Comparison of ENCODE assay signal across 34 cellular contexts in the genomic region with DNA sequence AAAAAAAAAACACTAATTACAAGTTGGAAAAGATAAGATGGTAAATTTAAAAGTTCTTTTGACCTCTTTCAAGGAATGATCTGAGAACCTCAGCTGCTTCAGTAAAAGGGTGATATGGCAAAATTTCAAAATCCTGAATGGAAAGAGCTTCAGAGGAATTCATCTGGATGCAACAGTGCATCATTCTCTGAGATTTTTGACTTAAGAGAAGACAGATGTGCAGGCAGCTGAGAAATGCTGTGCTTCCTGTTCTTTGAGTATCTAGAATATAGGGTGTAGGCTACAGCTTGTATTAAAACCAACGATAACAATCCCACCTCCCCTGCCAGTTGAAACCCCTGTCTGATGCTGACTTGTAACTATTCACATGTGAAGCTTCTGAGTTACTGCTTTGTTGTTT. TPM values are rescaled to one million over a fixed set of nuclear protein-coding genes. Genes with fewer than 3 reads are reported as not detected.
"Had no signal": no experiment of that assay in that cellular context is flagged by ENCODE, and none has a peak within 500 bp of the region (broad histone marks: within the 10 kb centered on the region; RNA-seq: fewer than 3 reads in every experiment).

No MANE protein-coding gene starts in this region.

- H3K4me3 ChIP-seq: adrenal gland, body of pancreas, breast epithelium had no signal

- H3K27me3 ChIP-seq: body of pancreas had no signal

- H3K27ac Mint-ChIP-seq: activated B cell treated with CpG ODN at 0.5 μM for 24 hours; activated CD4-positive, alpha-beta memory T cell treated with anti-CD3 and anti-CD28 coated beads, Interleukin-2, amount 10 ng/mL, durations not matched to agents 7 days and 5 days; activated CD4-positive, alpha-beta T cell treated with anti-CD3 and anti-CD28 coated beads, Interleukin-2, amount 10 ng/mL, durations not matched to agents 24 days and 14 days; activated CD8-positive, alpha-beta memory T cell treated with anti-CD3 and anti-CD28 coated beads, Interleukin-2, amount 10 ng/mL, durations not matched to agents 7 days and 5 days; activated CD8-positive, alpha-beta T cell treated with anti-CD3 and anti-CD28 coated beads, Interleukin-2, amount 10 ng/mL, durations not matched to agents 7 days and 5 days; activated naive CD4-positive, alpha-beta T cell treated with anti-CD3 and anti-CD28 coated beads, Interleukin-2, amount 10 ng/mL, durations not matched to agents 7 days and 5 days; activated naive CD4-positive, alpha-beta T cell treated with anti-CD3 and anti-CD28 coated beads, Interleukin-2, amount 50 U/mL, for 24 hours; activated naive CD8-positive, alpha-beta T cell; activated naive CD8-positive, alpha-beta T cell treated with anti-CD3 and anti-CD28 coated beads, Interleukin-2, amount 10 ng/mL, durations not matched to agents 7 days and 5 days; activated naive CD8-positive, alpha-beta T cell treated with anti-CD3 and anti-CD28 coated beads, Interleukin-2, amount 50 U/mL, for 24 hours; activated T-cell treated with anti-CD3 and anti-CD28 coated beads, Interleukin-2, amount 50 U/mL, for 24 hours; activated T-helper 2 cell treated with anti-CD3 and anti-CD28 coated beads, Interferon-gamma antibody, Interleukin-2, Interleukin-4, amounts not matched to agents 10 μg/mL and 5 μg/mL and 100 μg/mL, durations not matched to agents 14 hours and 24 hours and 36 hours; T-helper 1 cell treated with Interleukin-12 subunit alpha and Interleukin-12 subunit beta and Interleukin-4 antibody, amounts not matched to agents 30 μg/mL and 1 μg/mL, for 36 hours; T-helper 2 cell treated with Interferon-gamma antibody and Interleukin-4, amounts not matched to agents 5 μg/mL and 100 μg/mL, for 36 hours had no signal

- H3K9me3 Mint-ChIP-seq: activated B cell treated with CpG ODN at 0.5 μM for 24 hours; activated CD4-positive, alpha-beta memory T cell treated with anti-CD3 and anti-CD28 coated beads, Interleukin-2, amount 10 ng/mL, durations not matched to agents 7 days and 5 days; activated CD4-positive, alpha-beta T cell treated with anti-CD3 and anti-CD28 coated beads, Interleukin-2, amount 10 ng/mL, durations not matched to agents 24 days and 14 days; activated naive CD4-positive, alpha-beta T cell treated with anti-CD3 and anti-CD28 coated beads, Interleukin-2, amount 10 ng/mL, durations not matched to agents 7 days and 5 days; activated naive CD4-positive, alpha-beta T cell treated with anti-CD3 and anti-CD28 coated beads, Interleukin-2, amount 50 U/mL, for 24 hours; activated naive CD8-positive, alpha-beta T cell treated with anti-CD3 and anti-CD28 coated beads, Interleukin-2, amount 10 ng/mL, durations not matched to agents 7 days and 5 days; activated naive CD8-positive, alpha-beta T cell treated with anti-CD3 and anti-CD28 coated beads, Interleukin-2, amount 50 U/mL, for 24 hours; activated T-cell treated with anti-CD3 and anti-CD28 coated beads, Interleukin-2, amount 50 U/mL, for 24 hours; activated T-helper 2 cell treated with anti-CD3 and anti-CD28 coated beads, Interferon-gamma antibody, Interleukin-2, Interleukin-4, amounts not matched to agents 10 μg/mL and 5 μg/mL and 100 μg/mL, durations not matched to agents 14 hours and 24 hours and 36 hours; T-helper 1 cell treated with Interleukin-12 subunit alpha and Interleukin-12 subunit beta and Interleukin-4 antibody, amounts not matched to agents 30 μg/mL and 1 μg/mL, for 36 hours; T-helper 2 cell treated with Interferon-gamma antibody and Interleukin-4, amounts not matched to agents 5 μg/mL and 100 μg/mL, for 36 hours had no signal

- H3K9me3 ChIP-seq: adrenal gland, body of pancreas, breast epithelium had no signal

- H3K36me3 Mint-ChIP-seq: activated CD8-positive, alpha-beta memory T cell treated with anti-CD3 and anti-CD28 coated beads, Interleukin-2, amount 10 ng/mL, durations not matched to agents 7 days and 5 days; activated naive CD4-positive, alpha-beta T cell treated with anti-CD3 and anti-CD28 coated beads, Interleukin-2, amount 10 ng/mL, durations not matched to agents 7 days and 5 days; activated naive CD4-positive, alpha-beta T cell treated with anti-CD3 and anti-CD28 coated beads, Interleukin-2, amount 50 U/mL, for 24 hours; activated naive CD8-positive, alpha-beta T cell; activated naive CD8-positive, alpha-beta T cell treated with anti-CD3 and anti-CD28 coated beads, Interleukin-2, amount 10 ng/mL, durations not matched to agents 7 days and 5 days had no signal

- ATAC-seq: activated CD8-positive, alpha-beta memory T cell treated with anti-CD3 and anti-CD28 coated beads, Interleukin-2, amount 10 ng/mL, durations not matched to agents 7 days and 5 days; activated CD8-positive, alpha-beta T cell treated with anti-CD3 and anti-CD28 coated beads, Interleukin-2, amount 10 ng/mL, durations not matched to agents 7 days and 5 days; activated naive CD8-positive, alpha-beta T cell treated with anti-CD3 and anti-CD28 coated beads, Interleukin-2, amount 50 U/mL, for 24 hours; body of pancreas had no signal

- DNase-seq: activated B cell treated with CpG ODN at 0.5 μM for 24 hours; activated CD4-positive, alpha-beta memory T cell treated with anti-CD3 and anti-CD28 coated beads, Interleukin-2, amount 10 ng/mL, durations not matched to agents 7 days and 5 days; activated CD4-positive, alpha-beta T cell treated with anti-CD3 and anti-CD28 coated beads for 4 hours; activated CD4-positive, alpha-beta T cell treated with anti-CD3 and anti-CD28 coated beads, Interleukin-2, amount 10 ng/mL, durations not matched to agents 24 days and 14 days; activated CD4-positive, alpha-beta T cell treated with anti-CD3 and anti-CD28 coated beads, Interleukin-2, amount 50 U/mL, for 48 hours; activated CD4-positive, CD25-positive, alpha-beta regulatory T cell treated with anti-CD3 and anti-CD28 coated beads, Interleukin-2, amount 50 U/mL, for 72 hours; activated CD8-positive, alpha-beta memory T cell treated with anti-CD3 and anti-CD28 coated beads for 24 hours; activated CD8-positive, alpha-beta memory T cell treated with anti-CD3 and anti-CD28 coated beads, Interleukin-2, amount 10 ng/mL, durations not matched to agents 7 days and 5 days; activated CD8-positive, alpha-beta memory T cell treated with anti-CD3 and anti-CD28 coated beads, Interleukin-2, amount 50 U/mL, for 48 hours; activated CD8-positive, alpha-beta T cell treated with anti-CD3 and anti-CD28 coated beads, Interleukin-2, amount 10 ng/mL, durations not matched to agents 7 days and 5 days; activated effector memory CD4-positive, alpha-beta T cell treated with Interleukin-2 at 50 U/mL for 16 hours; activated gamma-delta T cell; activated naive CD4-positive, alpha-beta T cell treated with anti-CD3 and anti-CD28 coated beads, Interleukin-2, amount 10 ng/mL, durations not matched to agents 7 days and 5 days; activated naive CD4-positive, alpha-beta T cell treated with Interleukin-2 at 50 U/mL for 16 hours; activated naive CD8-positive, alpha-beta T cell treated with anti-CD3 and anti-CD28 coated beads, Interleukin-2, amount 10 ng/mL, durations not matched to agents 7 days and 5 days; activated naive CD8-positive, alpha-beta T cell treated with anti-CD3 and anti-CD28 coated beads, Interleukin-2, amount 50 U/mL, for 24 hours; activated T-cell treated with anti-CD3 and anti-CD28 coated beads, Interleukin-2, amount 50 U/mL, for 24 hours; activated T-cell treated with anti-CD3 and anti-CD28 coated beads, Interleukin-2, amount 50 U/mL, for 48 hours; adrenal gland; amniotic stem cell; aorta; body of pancreas; brain microvascular endothelial cell; central memory CD4-positive, alpha-beta T cell; SW 1271; T-helper 1 cell; T-helper 2 cell; T-helper 9 cell had no signal

- H3K36me3 ChIP-seq: adrenal gland, brain microvascular endothelial cell, breast epithelium had no signal

- H3K4me1 ChIP-seq: adrenal gland, body of pancreas, breast epithelium had no signal

- H3K4me3 Mint-ChIP-seq: activated B cell treated with CpG ODN at 0.5 μM for 24 hours; activated CD4-positive, alpha-beta memory T cell treated with anti-CD3 and anti-CD28 coated beads, Interleukin-2, amount 10 ng/mL, durations not matched to agents 7 days and 5 days; activated CD4-positive, alpha-beta T cell treated with anti-CD3 and anti-CD28 coated beads, Interleukin-2, amount 10 ng/mL, durations not matched to agents 24 days and 14 days; activated CD8-positive, alpha-beta memory T cell treated with anti-CD3 and anti-CD28 coated beads, Interleukin-2, amount 10 ng/mL, durations not matched to agents 7 days and 5 days; activated CD8-positive, alpha-beta T cell treated with anti-CD3 and anti-CD28 coated beads, Interleukin-2, amount 10 ng/mL, durations not matched to agents 7 days and 5 days; activated naive CD4-positive, alpha-beta T cell treated with anti-CD3 and anti-CD28 coated beads, Interleukin-2, amount 10 ng/mL, durations not matched to agents 7 days and 5 days; activated naive CD4-positive, alpha-beta T cell treated with anti-CD3 and anti-CD28 coated beads, Interleukin-2, amount 50 U/mL, for 24 hours; activated naive CD8-positive, alpha-beta T cell; activated naive CD8-positive, alpha-beta T cell treated with anti-CD3 and anti-CD28 coated beads, Interleukin-2, amount 10 ng/mL, durations not matched to agents 7 days and 5 days; activated naive CD8-positive, alpha-beta T cell treated with anti-CD3 and anti-CD28 coated beads, Interleukin-2, amount 50 U/mL, for 24 hours; activated T-cell treated with anti-CD3 and anti-CD28 coated beads, Interleukin-2, amount 50 U/mL, for 24 hours; T-helper 1 cell treated with Interleukin-12 subunit alpha and Interleukin-12 subunit beta and Interleukin-4 antibody, amounts not matched to agents 30 μg/mL and 1 μg/mL, for 36 hours; T-helper 2 cell treated with Interferon-gamma antibody and Interleukin-4, amounts not matched to agents 5 μg/mL and 100 μg/mL, for 36 hours had no signal

- H3K4me1 Mint-ChIP-seq: activated CD4-positive, alpha-beta memory T cell treated with anti-CD3 and anti-CD28 coated beads, Interleukin-2, amount 10 ng/mL, durations not matched to agents 7 days and 5 days; activated CD4-positive, alpha-beta T cell treated with anti-CD3 and anti-CD28 coated beads, Interleukin-2, amount 10 ng/mL, durations not matched to agents 24 days and 14 days; activated CD8-positive, alpha-beta memory T cell treated with anti-CD3 and anti-CD28 coated beads, Interleukin-2, amount 10 ng/mL, durations not matched to agents 7 days and 5 days; activated naive CD8-positive, alpha-beta T cell treated with anti-CD3 and anti-CD28 coated beads, Interleukin-2, amount 10 ng/mL, durations not matched to agents 7 days and 5 days; activated naive CD8-positive, alpha-beta T cell treated with anti-CD3 and anti-CD28 coated beads, Interleukin-2, amount 50 U/mL, for 24 hours had no signal

RNA-seq across cellular contexts. Expression of a gene that starts 6.2 kb away (rescaled TPM):
- total RNA-seq: activated CD4-positive, alpha-beta memory T cell treated with anti-CD3 and anti-CD28 coated beads, Interleukin-2, amount 10 ng/mL, durations not matched to agents 7 days and 5 days; activated CD4-positive, alpha-beta T cell treated with anti-CD3 and anti-CD28 coated beads, Interleukin-2, amount 10 ng/mL, durations not matched to agents 24 days and 14 days; activated CD8-positive, alpha-beta memory T cell treated with anti-CD3 and anti-CD28 coated beads, Interleukin-2, amount 10 ng/mL, durations not matched to agents 7 days and 5 days; activated CD8-positive, alpha-beta T cell treated with anti-CD3 and anti-CD28 coated beads, Interleukin-2, amount 10 ng/mL, durations not matched to agents 7 days and 5 days; activated naive CD8-positive, alpha-beta T cell treated with anti-CD3 and anti-CD28 coated beads, Interleukin-2, amount 10 ng/mL, durations not matched to agents 7 days and 5 days; activated T-helper 2 cell treated with anti-CD3 and anti-CD28 coated beads, Interferon-gamma antibody, Interleukin-2, Interleukin-4, amounts not matched to agents 10 μg/mL and 5 μg/mL and 100 μg/mL, durations not matched to agents 14 hours and 24 hours and 36 hours had no signal
- polyA plus RNA-seq: aorta had no signal
